In the genomic region with DNA sequence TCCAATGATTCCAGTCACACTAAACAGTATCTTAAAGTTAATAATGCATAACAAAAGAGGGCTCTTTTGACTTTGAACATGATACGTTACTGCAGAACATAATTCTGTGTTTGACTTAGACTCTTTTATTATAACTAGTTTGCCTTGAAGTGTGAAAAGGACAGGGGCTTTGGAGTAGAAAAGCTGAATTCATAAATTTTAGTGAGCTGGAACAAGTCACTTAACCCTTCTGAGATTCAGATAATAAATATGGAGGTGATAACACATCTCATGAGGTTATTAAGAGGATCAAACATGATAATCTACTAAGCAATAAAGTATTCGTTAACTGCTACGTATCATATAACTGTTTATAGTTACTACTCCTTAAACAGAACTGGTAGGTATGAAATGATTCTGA, we compare ENCODE assay signal across 31 cellular contexts.
"Had no signal": no experiment of that assay in that cellular context is flagged by ENCODE, and none has a peak within 500 bp of the region (broad histone marks: within the 10 kb centered on the region; RNA-seq: fewer than 3 reads in every experiment).

No MANE protein-coding gene starts in this region.

- H3K4me1 ChIP-seq: testis had no signal

- H3K27me3 Mint-ChIP-seq: activated CD4-positive, alpha-beta T cell treated with anti-CD3 and anti-CD28 coated beads for 36 hours; activated naive CD8-positive, alpha-beta T cell; activated T-cell treated with anti-CD3 and anti-CD28 coated beads, Interleukin-2, amount 50 U/mL, for 24 hours; central memory CD8-positive, alpha-beta T cell; effector memory CD8-positive, alpha-beta T cell; stimulated activated naive B cell treated with anti-CD40 and anti-IgM and Interleukin-4, amounts not matched to agents 10 μg/mL and 1 μg/mL and 100 μg/mL, for 72 hours; type B pancreatic cell had no signal

- H3K27ac ChIP-seq: brain microvascular endothelial cell, parathyroid adenoma, testis had no signal

- H3K27ac Mint-ChIP-seq: activated CD4-positive, alpha-beta T cell treated with anti-CD3 and anti-CD28 coated beads for 36 hours; activated naive CD8-positive, alpha-beta T cell; activated T-cell treated with anti-CD3 and anti-CD28 coated beads, Interleukin-2, amount 50 U/mL, for 24 hours; activated T-helper 2 cell treated with anti-CD3 and anti-CD28 coated beads, Interferon-gamma antibody, Interleukin-2, Interleukin-4, amounts not matched to agents 10 μg/mL and 5 μg/mL and 100 μg/mL, durations not matched to agents 14 hours and 24 hours and 36 hours; effector memory CD8-positive, alpha-beta T cell; stimulated activated naive B cell treated with anti-CD40 and anti-IgM and Interleukin-4, amounts not matched to agents 10 μg/mL and 1 μg/mL and 100 μg/mL, for 72 hours; type B pancreatic cell; WTC11 had no signal

- H3K4me3 Mint-ChIP-seq: activated CD4-positive, alpha-beta T cell treated with anti-CD3 and anti-CD28 coated beads for 36 hours; activated naive CD8-positive, alpha-beta T cell; activated T-cell treated with anti-CD3 and anti-CD28 coated beads, Interleukin-2, amount 50 U/mL, for 24 hours; central memory CD8-positive, alpha-beta T cell; effector memory CD8-positive, alpha-beta T cell; stimulated activated naive B cell treated with anti-CD40 and anti-IgM and Interleukin-4, amounts not matched to agents 10 μg/mL and 1 μg/mL and 100 μg/mL, for 72 hours; type B pancreatic cell; WTC11 had no signal

- H3K4me3 ChIP-seq: adrenal gland, ascending aorta, mucosa of descending colon, testis had no signal

- H3K9me3 Mint-ChIP-seq: activated T-cell treated with anti-CD3 and anti-CD28 coated beads, Interleukin-2, amount 50 U/mL, for 24 hours; activated T-helper 2 cell treated with anti-CD3 and anti-CD28 coated beads, Interferon-gamma antibody, Interleukin-2, Interleukin-4, amounts not matched to agents 10 μg/mL and 5 μg/mL and 100 μg/mL, durations not matched to agents 14 hours and 24 hours and 36 hours; central memory CD8-positive, alpha-beta T cell; effector memory CD8-positive, alpha-beta T cell; stimulated activated naive B cell treated with anti-CD40 and anti-IgM and Interleukin-4, amounts not matched to agents 10 μg/mL and 1 μg/mL and 100 μg/mL, for 72 hours; type B pancreatic cell; WTC11 had no signal

- H3K27me3 ChIP-seq: adrenal gland, ascending aorta, brain microvascular endothelial cell, testis had no signal

- FAIRE-seq: colon, endothelial cell of umbilical vein, small intestine had no signal

- DNase-seq: activated CD4-positive, alpha-beta T cell treated with anti-CD3 and anti-CD28 coated beads for 36 hours; activated CD4-positive, alpha-beta T cell treated with anti-CD3 and anti-CD28 coated beads, Interleukin-2, amount 50 U/mL, for 4 hours; activated CD8-positive, alpha-beta memory T cell treated with anti-CD3 and anti-CD28 coated beads for 24 hours; activated CD8-positive, alpha-beta memory T cell treated with anti-CD3 and anti-CD28 coated beads, Interleukin-2, amount 50 U/mL, for 4 hours; activated naive CD4-positive, alpha-beta T cell; activated T-cell treated with anti-CD3 and anti-CD28 coated beads, Interleukin-2, amount 50 U/mL, for 24 hours; adrenal gland; brain microvascular endothelial cell; effector memory CD8-positive, alpha-beta T cell; foreskin melanocyte; hippocampal formation; kidney glomerular epithelial cell; mesenchymal stem cell; mucosa of descending colon; nucleus accumbens; small intestine; stimulated activated CD4-positive, alpha-beta T cell treated with anti-CD3 and anti-CD28 coated beads, Interleukin-2, amount 100 ng/mL, for 48 hours; stimulated activated CD8-positive, alpha-beta memory T cell treated with anti-CD3 and anti-CD28 coated beads, Interleukin-4, amount 100 ng/mL, for 48 hours; stimulated activated naive B cell treated with anti-CD40 and anti-IgM and Interleukin-4, amounts not matched to agents 10 μg/mL and 1 μg/mL and 100 μg/mL, for 72 hours; T-helper 1 cell; T-helper 9 cell; testis had no signal

- H3K9me3 ChIP-seq: adrenal gland, ascending aorta, mucosa of descending colon, testis had no signal

- H3K4me1 Mint-ChIP-seq: WTC11 had no signal
